ENCODE assay signal across 8 cellular contexts in genomic region chr3:106824856-106825255, GRCh38.
DNase-seq lines count a peak whose midpoint lies in the region; ATAC-seq, FAIRE-seq and TF ChIP-seq lines count a peak whose summit lies in the region.

No MANE protein-coding gene starts in this region.

- TF ChIP-seq CTCF in Calu3 (IDR thresholded peaks at IDR 0.05; ENCODE audit: unreplicated experiment): no peak

- H3K27ac Mint-ChIP-seq in Calu3 (ENCODE audit: unreplicated experiment): no peak overlapping the region
- H3K27ac Mint-ChIP-seq in activated CD8-positive, alpha-beta T cell treated with anti-CD3 and anti-CD28 coated beads, Interleukin-2, amount 10 ng/mL, durations not matched to agents 7 days and 5 days: peak overlapping the region; percentile 60
- H3K27ac Mint-ChIP-seq in activated naive CD4-positive, alpha-beta T cell treated with anti-CD3 and anti-CD28 coated beads, Interleukin-2, amount 50 U/mL, for 72 hours: no peak overlapping the region

- H3K36me3 Mint-ChIP-seq in Calu3 (ENCODE audit: insufficient read depth, unreplicated experiment): no peaks in the 10 kb centered on the region
- no peaks in the 10 kb centered on the region for H3K36me3 Mint-ChIP-seq in activated CD8-positive, alpha-beta T cell treated with anti-CD3 and anti-CD28 coated beads, Interleukin-2, amount 10 ng/mL, durations not matched to agents 7 days and 5 days (ENCODE audit: low read depth)
- no peaks in the 10 kb centered on the region for H3K36me3 Mint-ChIP-seq in activated naive CD4-positive, alpha-beta T cell treated with anti-CD3 and anti-CD28 coated beads, Interleukin-2, amount 50 U/mL, for 72 hours

- TF ChIP-seq POLR2A in GM12891 (IDR thresholded peaks at IDR 0.05; ENCODE audit: low read depth, low read length): no peak

- no peak overlapping the region for H3K4me3 Mint-ChIP-seq in Calu3 (ENCODE audit: low read depth, unreplicated experiment)
- H3K4me3 Mint-ChIP-seq in activated CD8-positive, alpha-beta T cell treated with anti-CD3 and anti-CD28 coated beads, Interleukin-2, amount 10 ng/mL, durations not matched to agents 7 days and 5 days: no peak overlapping the region

- no peaks in the 10 kb centered on the region for H3K27me3 Mint-ChIP-seq in Calu3 (ENCODE audit: unreplicated experiment)
- H3K27me3 Mint-ChIP-seq in activated CD8-positive, alpha-beta T cell treated with anti-CD3 and anti-CD28 coated beads, Interleukin-2, amount 10 ng/mL, durations not matched to agents 7 days and 5 days (ENCODE audit: low read depth): no peaks in the 10 kb centered on the region

- DNase-seq in Calu3 (peak; percentile 12), medulla oblongata (ENCODE audit: extremely low spot score) (peak; percentile 52), hippocampal formation (lab: John Stamatoyannopoulos, UW) (no peak), GM12891 (ENCODE audit: insufficient read length, low spot score) (no peak)
- peak; percentile 33 for DNase-seq in activated CD8-positive, alpha-beta T cell treated with anti-CD3 and anti-CD28 coated beads, Interleukin-2, amount 10 ng/mL, durations not matched to agents 7 days and 5 days
- no peak for DNase-seq in activated naive CD4-positive, alpha-beta T cell treated with anti-CD3 and anti-CD28 coated beads, Interleukin-2, amount 50 U/mL, for 72 hours (ENCODE audit: low spot score in 2 of 2)

- BruUV-seq in Calu3 (replicated peaks; lab: Mats Ljungman, UMichigan): no TSS peak

- intact Hi-C loops in Calu3 (cut with micrococcal nuclease; ENCODE audit: unreplicated experiment): loop anchor here (5.0 kb wide), 1 partner anchor 237 kb away; no protein-coding TSS in a partner anchor

- H3K9me3 Mint-ChIP-seq in Calu3 (ENCODE audit: low read depth, unreplicated experiment): peaks cover 3% of the 10 kb centered on the region
- H3K9me3 Mint-ChIP-seq in activated CD8-positive, alpha-beta T cell treated with anti-CD3 and anti-CD28 coated beads, Interleukin-2, amount 10 ng/mL, durations not matched to agents 7 days and 5 days (ENCODE audit: insufficient read depth): no peaks in the 10 kb centered on the region
- peaks cover 0 to 6% of the 10 kb centered on the region in 2 donors for H3K9me3 Mint-ChIP-seq in activated naive CD4-positive, alpha-beta T cell treated with anti-CD3 and anti-CD28 coated beads, Interleukin-2, amount 50 U/mL, for 72 hours

- CTCF ChIA-PET in Calu3 (lab: Charles Lee): no interaction called here
- CTCF ChIA-PET in activated CD8-positive, alpha-beta T cell treated with anti-CD3 and anti-CD28 coated beads, Interleukin-2, amount 10 ng/mL, durations not matched to agents 7 days and 5 days (lab: Charles Lee): no interaction called here

- POLR2A ChIA-PET in activated CD8-positive, alpha-beta T cell treated with anti-CD3 and anti-CD28 coated beads, Interleukin-2, amount 10 ng/mL, durations not matched to agents 7 days and 5 days (lab: Charles Lee): no interaction called here

- peaks cover 14% of the 10 kb centered on the region for H3K4me1 Mint-ChIP-seq in Calu3 (ENCODE audit: low read depth, unreplicated experiment)
- H3K4me1 Mint-ChIP-seq in activated CD8-positive, alpha-beta T cell treated with anti-CD3 and anti-CD28 coated beads, Interleukin-2, amount 10 ng/mL, durations not matched to agents 7 days and 5 days (ENCODE audit: low read depth): peaks cover 25% of the 10 kb centered on the region

- peak; percentile 51 for ATAC-seq in HG03103 (IDR thresholded peaks at IDR 0.05; ENCODE audit: low read depth, unreplicated experiment)
- peak; percentile 61 for ATAC-seq in activated CD8-positive, alpha-beta T cell treated with anti-CD3 and anti-CD28 coated beads, Interleukin-2, amount 10 ng/mL, durations not matched to agents 7 days and 5 days
- ATAC-seq in GM18517 (IDR thresholded peaks at IDR 0.05; ENCODE audit: unreplicated experiment): no peak
- no peak for ATAC-seq in activated naive CD4-positive, alpha-beta T cell treated with anti-CD3 and anti-CD28 coated beads, Interleukin-2, amount 50 U/mL, for 72 hours

- FAIRE-seq in GM12891 (lab: Jason Lieb, UNC): no peak

TF ChIP-seq in GM12891, 5 proteins besides CTCF, POLR2A, EP300 and RAD21:
- TF ChIP-seq POU2F2 (IDR thresholded peaks at IDR 0.05; ENCODE audit: low read depth, low read length): no peak
- TF ChIP-seq SPI1 (IDR thresholded peaks at IDR 0.05; ENCODE audit: low read depth, low read length): no peak
- TF ChIP-seq TAF1 (IDR thresholded peaks at IDR 0.05; ENCODE audit: low read depth, low read length): no peak
- no peak for TF ChIP-seq POLR2AphosphoS5 (IDR thresholded peaks at IDR 0.05; ENCODE audit: low read depth, low read length)
- TF ChIP-seq PAX5 (IDR thresholded peaks at IDR 0.05; ENCODE audit: insufficient read depth, low read length, severe bottlenecking): no peak

Comparison
In these comparisons a context has a peak if more than half of its experiments do, and no peak if none do; other contexts are left out.
1. DNase-seq: peak in Calu3 (single experiment), activated CD8-positive, alpha-beta T cell treated with anti-CD3 and anti-CD28 coated beads, Interleukin-2, amount 10 ng/mL, durations not matched to agents 7 days and 5 days (single experiment) and medulla oblongata (single experiment); none in activated naive CD4-positive, alpha-beta T cell treated with anti-CD3 and anti-CD28 coated beads, Interleukin-2, amount 50 U/mL, for 72 hours (0 of 2), hippocampal formation (0 of 2) and GM12891 (single experiment).
2. ATAC-seq: peak in HG03103 (single experiment) and activated CD8-positive, alpha-beta T cell treated with anti-CD3 and anti-CD28 coated beads, Interleukin-2, amount 10 ng/mL, durations not matched to agents 7 days and 5 days (single experiment); none in GM18517 (single experiment) and activated naive CD4-positive, alpha-beta T cell treated with anti-CD3 and anti-CD28 coated beads, Interleukin-2, amount 50 U/mL, for 72 hours (0 of 2).